19 cellular contexts compared by ENCODE assay signal in the genomic region with DNA sequence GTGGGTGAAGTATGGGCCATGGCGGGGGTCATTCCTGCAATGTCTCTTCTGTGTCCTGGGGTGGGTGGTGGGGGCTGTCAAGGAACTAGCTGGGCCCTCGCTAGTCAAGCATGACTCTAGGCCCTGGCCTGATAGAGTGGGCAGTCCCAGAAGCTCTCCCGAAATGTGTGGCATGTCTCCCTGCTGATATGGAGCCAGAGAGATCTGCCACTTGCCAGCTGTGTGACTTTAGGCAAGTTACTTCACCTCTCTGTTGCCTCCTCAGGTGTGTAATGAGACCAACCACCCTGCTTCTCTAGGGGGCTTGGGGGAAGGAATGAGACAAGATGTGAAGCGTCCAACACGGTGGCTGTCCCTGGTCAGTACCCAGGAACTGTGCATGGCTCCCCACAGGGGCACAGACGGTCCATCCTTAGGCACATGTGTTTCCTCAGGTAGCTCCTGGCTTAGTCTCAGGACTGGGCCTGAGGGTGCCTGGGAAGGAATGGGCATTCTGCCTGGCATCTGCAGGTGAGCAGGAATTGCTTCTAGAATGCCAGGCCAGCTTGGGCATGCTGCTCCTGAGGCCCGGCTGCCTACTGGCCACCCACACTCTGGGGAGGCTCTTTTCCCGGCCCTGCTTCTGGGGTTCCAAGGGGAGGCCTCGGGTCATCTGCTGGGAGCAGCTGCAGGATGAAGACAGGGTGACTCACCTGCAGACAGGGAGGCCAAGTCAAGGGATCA. TPM values are rescaled to one million over a fixed set of nuclear protein-coding genes. Genes with fewer than 3 reads are reported as not detected.
DNase-seq lines count a peak whose midpoint lies in the region; ATAC-seq and TF ChIP-seq lines count a peak whose summit lies in the region.
"Had no signal": no experiment of that assay in that cellular context is flagged by ENCODE, and none has a peak within 500 bp of the region (broad histone marks: within the 10 kb centered on the region; RNA-seq: fewer than 3 reads in every experiment).

No MANE protein-coding gene starts in this region.

- no peaks in the 10 kb centered on the region for H3K27me3 ChIP-seq in transverse colon
- H3K27me3 ChIP-seq: stomach, tibial nerve had no signal

- no peak overlapping the region for H3K4me3 Mint-ChIP-seq in activated T-cell treated with anti-CD3 and anti-CD28 coated beads, Interleukin-2, amount 50 U/mL, for 24 hours
- no peak overlapping the region for H3K4me3 Mint-ChIP-seq in activated naive CD8-positive, alpha-beta T cell treated with anti-CD3 and anti-CD28 coated beads, Interleukin-2, amount 50 U/mL, for 24 hours
- H3K4me3 Mint-ChIP-seq: activated CD4-positive, alpha-beta T cell treated with anti-CD3 and anti-CD28 coated beads, Interleukin-2, amount 10 ng/mL, durations not matched to agents 7 days and 5 days; nephron had no signal

- ATAC-seq in activated naive CD8-positive, alpha-beta T cell treated with anti-CD3 and anti-CD28 coated beads, Interleukin-2, amount 50 U/mL, for 24 hours: peak; percentile 29
- ATAC-seq in left lobe of liver: no peak
- ATAC-seq: body of pancreas, Right ventricle myocardium inferior had no signal

- in situ Hi-C loops in transverse colon (cut with MboI; ENCODE audit: low pct_ligation_motif_present in 1 of 4, low pct_unique_long_range_greater_than_20kb in 1 of 4, low sequenced_read_pairs in 3 of 4): loop anchor here in 1 of 4 donors (25.0 kb wide), 1 partner anchor 446 kb away; no protein-coding TSS in a partner anchor

- peaks cover 9% of the 10 kb centered on the region for H3K27me3 Mint-ChIP-seq in activated T-cell treated with anti-CD3 and anti-CD28 coated beads, Interleukin-2, amount 50 U/mL, for 24 hours
- peaks cover 3% of the 10 kb centered on the region for H3K27me3 Mint-ChIP-seq in activated naive CD8-positive, alpha-beta T cell treated with anti-CD3 and anti-CD28 coated beads, Interleukin-2, amount 50 U/mL, for 24 hours
- H3K27me3 Mint-ChIP-seq: activated CD4-positive, alpha-beta T cell treated with anti-CD3 and anti-CD28 coated beads, Interleukin-2, amount 10 ng/mL, durations not matched to agents 7 days and 5 days had no signal

- no peak for TF ChIP-seq EP300 in transverse colon (IDR thresholded peaks at IDR 0.05; ENCODE audit: low read depth)

- H3K4me1 ChIP-seq in transverse colon: no peaks in the 10 kb centered on the region
- H3K4me1 ChIP-seq: body of pancreas, Caco-2, stomach, tibial nerve had no signal

- no peak overlapping the region for H3K27ac ChIP-seq in transverse colon
- H3K27ac ChIP-seq: body of pancreas, stomach, tibial nerve, WERI-Rb-1 had no signal

- no peaks in the 10 kb centered on the region for H3K4me1 Mint-ChIP-seq in activated T-cell treated with anti-CD3 and anti-CD28 coated beads, Interleukin-2, amount 50 U/mL, for 24 hours (ENCODE audit: low read depth)
- H3K4me1 Mint-ChIP-seq in activated naive CD8-positive, alpha-beta T cell treated with anti-CD3 and anti-CD28 coated beads, Interleukin-2, amount 50 U/mL, for 24 hours: no peaks in the 10 kb centered on the region
- H3K4me1 Mint-ChIP-seq: activated CD4-positive, alpha-beta T cell treated with anti-CD3 and anti-CD28 coated beads, Interleukin-2, amount 10 ng/mL, durations not matched to agents 7 days and 5 days had no signal

- H3K36me3 ChIP-seq in transverse colon: no peaks in the 10 kb centered on the region
- H3K36me3 ChIP-seq: stomach, tibial nerve, WERI-Rb-1 had no signal

- DNase-seq in activated T-cell treated with anti-CD3 and anti-CD28 coated beads, Interleukin-2, amount 50 U/mL, for 24 hours: peak; percentile 7
- no peak for DNase-seq in activated T-cell treated with anti-CD3 and anti-CD28 coated beads, Interleukin-2, amount 50 U/mL, for 48 hours
- no peak for DNase-seq in activated naive CD8-positive, alpha-beta T cell treated with anti-CD3 and anti-CD28 coated beads, Interleukin-2, amount 50 U/mL, for 24 hours
- DNase-seq in left lobe of liver (ENCODE audit: low spot score): peak; percentile 36
- peak; percentile 5 for DNase-seq in transverse colon
- DNase-seq in activated gamma-delta T cell treated with Interleukin-2 at 50 U/mL for 16 hours: no peak
- DNase-seq in KG1 (lab: John Stamatoyannopoulos, UW): no peak
- no peak for DNase-seq in SKM-1 (lab: John Stamatoyannopoulos, UW; ENCODE audit: unreplicated experiment)
- DNase-seq: activated CD4-positive, alpha-beta T cell treated with anti-CD3 and anti-CD28 coated beads, Interleukin-2, amount 10 ng/mL, durations not matched to agents 7 days and 5 days; body of pancreas; Caco-2; mucosa of descending colon; NCI-H2081; NCI-H748 treated with DMSO at 0.1 percent for 48 hours; stomach; WERI-Rb-1 had no signal

- no peak overlapping the region for H3K4me3 ChIP-seq in transverse colon
- H3K4me3 ChIP-seq: body of pancreas, mucosa of descending colon, stomach, tibial nerve had no signal

- no peak for TF ChIP-seq CTCF in transverse colon (IDR thresholded peaks at IDR 0.05)

- TF ChIP-seq POLR2A in transverse colon (IDR thresholded peaks at IDR 0.05): no peak

- 77% methylated on average over 8 of the region's 9 CpGs; no CpG with 5 or more reads in 1 of the 2 donors for WGBS in transverse colon (ENCODE audit: low coverage in 1 of 2), 2 donors

- H3K9me3 Mint-ChIP-seq in activated T-cell treated with anti-CD3 and anti-CD28 coated beads, Interleukin-2, amount 50 U/mL, for 24 hours: no peaks in the 10 kb centered on the region
- H3K9me3 Mint-ChIP-seq in activated naive CD8-positive, alpha-beta T cell treated with anti-CD3 and anti-CD28 coated beads, Interleukin-2, amount 50 U/mL, for 24 hours: no peaks in the 10 kb centered on the region
- H3K9me3 Mint-ChIP-seq: activated CD4-positive, alpha-beta T cell treated with anti-CD3 and anti-CD28 coated beads, Interleukin-2, amount 10 ng/mL, durations not matched to agents 7 days and 5 days; nephron had no signal

- H3K27ac Mint-ChIP-seq in activated T-cell treated with anti-CD3 and anti-CD28 coated beads, Interleukin-2, amount 50 U/mL, for 24 hours: no peak overlapping the region
- H3K27ac Mint-ChIP-seq in activated naive CD8-positive, alpha-beta T cell treated with anti-CD3 and anti-CD28 coated beads, Interleukin-2, amount 50 U/mL, for 24 hours: no peak overlapping the region
- H3K27ac Mint-ChIP-seq: activated CD4-positive, alpha-beta T cell treated with anti-CD3 and anti-CD28 coated beads, Interleukin-2, amount 10 ng/mL, durations not matched to agents 7 days and 5 days; nephron had no signal

- intact Hi-C loops in transverse colon (cut with DNase I; ENCODE audit: low total_unique reads): no loop called here

- H3K9me3 ChIP-seq in transverse colon: no peaks in the 10 kb centered on the region
- H3K9me3 ChIP-seq: body of pancreas, Caco-2, mucosa of descending colon, stomach, tibial nerve had no signal

- no peaks in the 10 kb centered on the region for H3K36me3 Mint-ChIP-seq in activated T-cell treated with anti-CD3 and anti-CD28 coated beads, Interleukin-2, amount 50 U/mL, for 24 hours (ENCODE audit: low read depth)
- no peaks in the 10 kb centered on the region for H3K36me3 Mint-ChIP-seq in activated naive CD8-positive, alpha-beta T cell treated with anti-CD3 and anti-CD28 coated beads, Interleukin-2, amount 50 U/mL, for 24 hours (ENCODE audit: low read depth)

RNA-seq across cellular contexts. Expression of gene SH3PXD2B, which starts 36.6 kb away (rescaled TPM):
- 3.8 TPM for total RNA-seq in left lobe of liver
- total RNA-seq in transverse colon: 10 to 100 TPM; 10.2 to 26.6 (median 14.6) TPM

Comparison
In these comparisons a context has a peak if more than half of its experiments do, and no peak if none do; other contexts are left out.
1. DNase-seq: peak in activated T-cell treated with anti-CD3 and anti-CD28 coated beads, Interleukin-2, amount 50 U/mL, for 24 hours (single experiment), left lobe of liver (single experiment) and transverse colon (single experiment); none in activated T-cell treated with anti-CD3 and anti-CD28 coated beads, Interleukin-2, amount 50 U/mL, for 48 hours (0 of 2), activated naive CD8-positive, alpha-beta T cell treated with anti-CD3 and anti-CD28 coated beads, Interleukin-2, amount 50 U/mL, for 24 hours (single experiment), activated gamma-delta T cell treated with Interleukin-2 at 50 U/mL for 16 hours (single experiment), KG1 (single experiment) and SKM-1 (single experiment).